ENCODE assay signal across 2 cellular contexts in the genomic region with DNA sequence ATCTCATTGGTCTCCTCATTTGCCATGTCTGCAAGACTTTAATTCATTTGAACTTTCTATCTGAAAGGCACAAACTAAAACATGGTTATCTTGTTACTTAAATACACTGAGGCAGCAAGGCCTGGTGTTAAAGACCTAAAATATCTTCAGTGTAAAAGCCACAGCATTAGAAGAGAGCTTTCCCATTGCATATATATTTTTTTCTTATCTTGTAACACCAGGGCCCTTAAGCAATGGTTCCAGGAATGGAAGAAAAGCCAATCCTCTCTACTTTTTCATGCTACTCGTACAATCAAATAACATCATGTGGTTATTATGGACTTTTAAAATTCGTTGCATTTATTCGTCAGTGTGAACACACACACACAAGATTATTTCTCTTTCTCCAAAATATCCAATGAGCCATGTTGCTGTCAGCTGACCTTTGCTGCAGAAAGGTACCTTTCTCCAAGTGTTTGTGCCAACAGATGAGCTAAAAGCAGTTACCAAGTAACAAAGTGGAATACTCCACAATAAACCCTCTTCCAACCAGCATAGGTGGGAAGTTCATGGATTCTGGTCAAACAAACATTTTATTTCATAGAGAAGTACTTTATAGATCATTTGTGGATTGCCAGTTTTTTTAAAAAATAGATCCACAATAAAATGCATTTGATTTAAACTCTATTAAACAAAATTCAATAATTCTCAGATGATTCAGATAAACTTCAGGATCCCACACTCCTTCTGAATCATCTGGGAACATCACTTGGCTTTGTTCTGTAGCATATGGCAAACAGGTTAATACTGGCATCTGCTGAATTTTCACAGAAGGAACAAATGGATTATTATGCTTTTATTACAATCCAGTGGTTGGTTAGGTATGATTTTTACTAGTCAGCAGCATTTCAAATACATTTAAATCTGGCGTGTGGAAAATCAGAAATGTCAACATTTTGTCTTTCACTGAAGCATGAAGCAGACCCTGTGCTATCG.
TF ChIP-seq lines count a peak whose summit lies in the region.

No MANE protein-coding gene starts in this region.

TF ChIP-seq in A549, 52 proteins besides CTCF, POLR2A, EP300 and RAD21 (continued from another document):
- TF ChIP-seq, protein P1, sequence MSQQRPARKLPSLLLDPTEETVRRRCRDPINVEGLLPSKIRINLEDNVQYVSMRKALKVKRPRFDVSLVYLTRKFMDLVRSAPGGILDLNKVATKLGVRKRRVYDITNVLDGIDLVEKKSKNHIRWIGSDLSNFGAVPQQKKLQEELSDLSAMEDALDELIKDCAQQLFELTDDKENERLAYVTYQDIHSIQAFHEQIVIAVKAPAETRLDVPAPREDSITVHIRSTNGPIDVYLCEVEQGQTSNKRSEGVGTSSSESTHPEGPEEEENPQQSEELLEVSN (IDR thresholded peaks at IDR 0.05; ENCODE audit: borderline replicate concordance, low read depth) = no peak
- no peak for TF ChIP-seq ESRRA (IDR thresholded peaks at IDR 0.05; ENCODE audit: borderline replicate concordance, low read length)
- TF ChIP-seq TP53 (CRISPR knock-in tag; IDR thresholded peaks at IDR 0.05) = no peak
- TF ChIP-seq KDM5A (IDR thresholded peaks at IDR 0.05) = no peak

TF ChIP-seq in IMR-90, 13 proteins besides CTCF, POLR2A, EP300 and RAD21:
- no peak for TF ChIP-seq MXI1 (IDR thresholded peaks at IDR 0.05; ENCODE audit: borderline replicate concordance, low read depth, low read length)
- no peak for TF ChIP-seq CHD1 (IDR thresholded peaks at IDR 0.05; ENCODE audit: low read depth, low read length)
